12 cellular contexts compared by ENCODE assay signal in the genomic region with DNA sequence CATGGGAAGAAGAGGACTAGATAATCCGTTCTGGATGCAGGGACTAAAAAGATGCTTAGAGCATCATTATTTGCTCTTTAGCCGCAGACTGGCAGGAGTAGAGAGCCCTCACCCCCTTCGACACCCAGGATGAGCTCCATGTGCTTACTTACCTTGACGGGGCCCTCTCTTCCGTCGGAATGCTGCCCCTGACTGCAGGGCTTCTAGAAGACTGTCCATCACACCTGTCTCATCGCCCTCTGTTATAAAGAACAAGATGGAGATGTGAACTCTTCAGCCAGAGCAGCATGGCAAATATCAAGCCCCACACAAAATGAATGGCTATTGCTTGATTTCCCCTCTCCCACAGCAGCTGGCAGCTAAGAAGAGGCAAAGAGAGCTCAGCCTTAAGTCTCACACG. TPM values are rescaled to one million over a fixed set of nuclear protein-coding genes. Genes with fewer than 3 reads are reported as not detected.
DNase-seq lines count a peak whose midpoint lies in the region; ATAC-seq, FAIRE-seq and TF ChIP-seq lines count a peak whose summit lies in the region.
"Had no signal": no experiment of that assay in that cellular context is flagged by ENCODE, and none has a peak within 500 bp of the region (broad histone marks: within the 10 kb centered on the region; RNA-seq: fewer than 3 reads in every experiment).

No MANE protein-coding gene starts in this region.

- H2AK5ac ChIP-seq in mesendoderm (ENCODE audit: low read length) = no peak overlapping the region

- H3K4me1 Mint-ChIP-seq in chondrocyte (ENCODE audit: low read depth) = peaks cover 81% of the 10 kb centered on the region

- no peak overlapping the region for H3K9ac ChIP-seq in PC-3 (ENCODE audit: low read length)
- H3K9ac ChIP-seq in mesendoderm (ENCODE audit: low read length) = no peak overlapping the region

- H3K27me3 ChIP-seq in PC-3 (ENCODE audit: low read length) = no peaks in the 10 kb centered on the region
- H3K27me3 ChIP-seq in mesendoderm (ENCODE audit: insufficient read depth, low read length, poor library complexity) = no peaks in the 10 kb centered on the region
- H3K27me3 ChIP-seq: ovary had no signal

- POLR2A ChIA-PET in PC-3 (lab: Charles Lee; ENCODE audit: unreplicated experiment) = no interaction called here

- H3K9me2 ChIP-seq in PC-3 (replicated peaks; ENCODE audit: low read length) = no peaks in the 10 kb centered on the region

- H3K4me2 ChIP-seq in PC-3 (ENCODE audit: low read length) (no peak overlapping the region), mesendoderm (ENCODE audit: low read length) (no peak overlapping the region)

- TF ChIP-seq CTCF in PC-3 (conservative IDR thresholded peaks at IDR 0.05; ENCODE audit: low read depth, low read length) = no peak
- no peak for TF ChIP-seq CTCF in chondrocyte (IDR thresholded peaks at IDR 0.05)

- no peak overlapping the region for H4K5ac ChIP-seq in mesendoderm (ENCODE audit: low read length)

- H3K23ac ChIP-seq in mesendoderm (ENCODE audit: low read length) = no peak overlapping the region

- no peak overlapping the region for H2BK15ac ChIP-seq in mesendoderm (replicated peaks; ENCODE audit: low read depth)

- DNase-seq in PC-3 = no peak
- DNase-seq in chondrocyte (ENCODE audit: low spot score) = no peak
- no peak for DNase-seq in mesendoderm
- no peak for DNase-seq in frontal cortex (ENCODE audit: low spot score in 2 of 2)
- DNase-seq: SIG-M5 had no signal

- H3K27me3 Mint-ChIP-seq in chondrocyte (ENCODE audit: low read depth) = no peaks in the 10 kb centered on the region
- H3K27me3 Mint-ChIP-seq: activated B cell treated with CpG ODN at 0.5 μM for 24 hours; stimulated activated naive CD8-positive, alpha-beta T cell treated with anti-CD3 and anti-CD28 coated beads, Interleukin-15, Interleukin-2, amounts not matched to agents 100 ng/mL and 50 ng/mL, for 24 hours had no signal

- BruUV-seq in PC-3 (replicated peaks; lab: Mats Ljungman, UMichigan) = no TSS peak

- no CpG with 5 or more reads among the region's 8 CpGs for WGBS in mesendoderm (ENCODE audit: extremely low coverage, insufficient coverage, low lambda C conversion rate)

- H2AFZ ChIP-seq in PC-3 (ENCODE audit: low read length) = no peak overlapping the region

- no peaks in the 10 kb centered on the region for H3K9me3 Mint-ChIP-seq in chondrocyte (ENCODE audit: low read depth)
- H3K9me3 Mint-ChIP-seq: activated B cell treated with CpG ODN at 0.5 μM for 24 hours; activated T-cell treated with anti-CD3 and anti-CD28 coated beads, Interleukin-2, amount 50 U/mL, for 72 hours; stimulated activated naive CD8-positive, alpha-beta T cell treated with anti-CD3 and anti-CD28 coated beads, Interleukin-15, Interleukin-2, amounts not matched to agents 100 ng/mL and 50 ng/mL, for 24 hours had no signal

- no peak overlapping the region for H3K18ac ChIP-seq in mesendoderm (ENCODE audit: low read length)

- H3K27ac ChIP-seq in PC-3 (ENCODE audit: low read length) = peak overlapping the region; percentile 23; the same call in 1 of the 2 replicates
- H3K27ac ChIP-seq in mesendoderm (ENCODE audit: low read depth, low read length) = no peak overlapping the region
- peak overlapping the region; percentile 77 for H3K27ac ChIP-seq in temporal lobe (ENCODE audit: low read depth, low read length)

- no peaks in the 10 kb centered on the region for H4K20me1 ChIP-seq in PC-3 (ENCODE audit: low read length)

- H4K8ac ChIP-seq in mesendoderm (ENCODE audit: low read depth, low read length) = no peak overlapping the region

- no peaks in the 10 kb centered on the region for H3K9me3 ChIP-seq in PC-3 (ENCODE audit: low read length)
- H3K9me3 ChIP-seq: ovary had no signal

- peaks cover 12% of the 10 kb centered on the region; the same call in 1 of the 2 replicates for H3K79me2 ChIP-seq in PC-3 (ENCODE audit: low read length)
- H3K79me2 ChIP-seq in mesendoderm (ENCODE audit: control insufficient read depth, insufficient read depth, low read length) = no peaks in the 10 kb centered on the region

- H3K27ac Mint-ChIP-seq in chondrocyte (ENCODE audit: unreplicated experiment) = peak overlapping the region; percentile 99
- H3K27ac Mint-ChIP-seq: activated B cell treated with CpG ODN at 0.5 μM for 24 hours; stimulated activated naive CD8-positive, alpha-beta T cell treated with anti-CD3 and anti-CD28 coated beads, Interleukin-15, Interleukin-2, amounts not matched to agents 100 ng/mL and 50 ng/mL, for 24 hours had no signal

- no peak for ATAC-seq in PC-3
- ATAC-seq in GM19351 (IDR thresholded peaks at IDR 0.05; ENCODE audit: unreplicated experiment) = no peak
- no peak for ATAC-seq in HG03460 (IDR thresholded peaks at IDR 0.05; ENCODE audit: unreplicated experiment)

- H3K4me3 ChIP-seq in PC-3 (ENCODE audit: low read length) = no peak overlapping the region
- no peak overlapping the region for H3K4me3 ChIP-seq in mesendoderm (ENCODE audit: low read length)
- H3K4me3 ChIP-seq: ovary had no signal

- no peak for FAIRE-seq in frontal cortex (lab: Jason Lieb, UNC)

- peak overlapping the region; percentile 1 for H3K56ac ChIP-seq in mesendoderm (ENCODE audit: low read length)

- intact Hi-C loops in PC-3 (cut with micrococcal nuclease) = loop anchor here (1.0 kb wide), 3 partner anchors 127 to 194 kb away; partner anchors contain the start of genes PCDHGA1, PCDHGA5 and PCDHGB5

- H3K4me1 ChIP-seq in PC-3 (ENCODE audit: insufficient read depth, low read length) (peaks cover 45% of the 10 kb centered on the region), mesendoderm (ENCODE audit: control insufficient read depth, low read depth, low read length) (peaks cover 3% of the 10 kb centered on the region)

- CTCF ChIA-PET in PC-3 (lab: Charles Lee) = interaction anchor here (0.6 to 0.7 kb wide), 3 partner anchors 78 to 160 kb away, joined by 3 to 7 read pairs (median 5); partner anchors contain the start of genes PCDHGA5 and PCDHGB5

- H2BK120ac ChIP-seq in mesendoderm (ENCODE audit: low read depth, low read length) = no peak overlapping the region

- no peak overlapping the region for H3K4ac ChIP-seq in mesendoderm (ENCODE audit: low read depth, low read length)

- H3K79me1 ChIP-seq in mesendoderm (ENCODE audit: low read length) = peaks cover 5% of the 10 kb centered on the region

- H3K36me3 Mint-ChIP-seq in chondrocyte (ENCODE audit: low read depth) = peaks cover 12% of the 10 kb centered on the region

- H3F3A ChIP-seq in PC-3 (ENCODE audit: low read length, unreplicated experiment) = peaks cover 15% of the 10 kb centered on the region

- H3K36me3 ChIP-seq in PC-3 (ENCODE audit: low read depth, low read length) (peaks cover 60% of the 10 kb centered on the region), mesendoderm (ENCODE audit: control insufficient read depth, insufficient read depth, low read length) (peaks cover 8% of the 10 kb centered on the region)
- H3K36me3 ChIP-seq: ovary had no signal

- H3K4me3 Mint-ChIP-seq in chondrocyte (ENCODE audit: unreplicated experiment) = no peak overlapping the region
- H3K4me3 Mint-ChIP-seq: activated B cell treated with CpG ODN at 0.5 μM for 24 hours; activated T-cell treated with anti-CD3 and anti-CD28 coated beads, Interleukin-2, amount 50 U/mL, for 72 hours; stimulated activated naive CD8-positive, alpha-beta T cell treated with anti-CD3 and anti-CD28 coated beads, Interleukin-15, Interleukin-2, amounts not matched to agents 100 ng/mL and 50 ng/mL, for 24 hours had no signal

- no peak overlapping the region for H2BK5ac ChIP-seq in mesendoderm (ENCODE audit: low read length)

RNA-seq across cellular contexts. Expression of gene PCDHGC5, which starts 35.1 kb away (rescaled TPM):
- total RNA-seq in PC-3 (2014; rRNA removed) = 0.40 and 0.46 TPM in 2 replicates
- 1.7 to 3.6 TPM (median 2.0 TPM) in 3 replicates for total RNA-seq in chondrocyte
- 0.08 TPM for polyA plus RNA-seq in mesendoderm (2013, experiment 1 of 2)
- 0.11 TPM for polyA plus RNA-seq in mesendoderm (2013, experiment 2 of 2)
- 4.7 TPM for total RNA-seq in temporal lobe
- 4.9 TPM for total RNA-seq in frontal cortex
- total RNA-seq: activated T-cell treated with anti-CD3 and anti-CD28 coated beads, Interleukin-2, amount 50 U/mL, for 72 hours had no signal

RNA-seq across cellular contexts. Expression of gene PCDHGC4, which starts 39.2 kb away (rescaled TPM):
- total RNA-seq in PC-3 (2014; rRNA removed) (0.58 and 1.5 TPM in 2 replicates), chondrocyte (0.72 to 1.8 TPM (median 1.1 TPM) in 3 replicates), temporal lobe (87.3 TPM), frontal cortex (65.2 TPM)
- 2.0 TPM for polyA plus RNA-seq in mesendoderm (2013, experiment 1 of 2)
- 1.8 TPM for polyA plus RNA-seq in mesendoderm (2013, experiment 2 of 2)
- total RNA-seq: activated T-cell treated with anti-CD3 and anti-CD28 coated beads, Interleukin-2, amount 50 U/mL, for 72 hours had no signal

RNA-seq across cellular contexts. Expression of gene PCDHGC3, which starts 48.2 kb away (rescaled TPM):
- total RNA-seq in PC-3 (2014; rRNA removed) (0.35 and 2.1 TPM in 2 replicates), chondrocyte (68.9 to 91.8 TPM (median 90.8 TPM) in 3 replicates), temporal lobe (45.7 TPM), frontal cortex (20.8 TPM)
- 24.0 TPM for polyA plus RNA-seq in mesendoderm (2013, experiment 1 of 2)
- 23.6 TPM for polyA plus RNA-seq in mesendoderm (2013, experiment 2 of 2)
- total RNA-seq: activated T-cell treated with anti-CD3 and anti-CD28 coated beads, Interleukin-2, amount 50 U/mL, for 72 hours had no signal

Comparison
In these comparisons a context has a peak if more than half of its experiments do, and no peak if none do; other contexts are left out.
1. RNA of gene PCDHGC4, which starts 39.2 kb away (total RNA-seq): 87.3 TPM in temporal lobe (single experiment) and 65.2 TPM in frontal cortex (single experiment); 0.72 to 1.8 TPM in chondrocyte and 0.58 to 1.5 TPM in PC-3; every median in the first group is over 10 times any median in the second.